1 cellular context compared by ENCODE assay signal in the genomic region with DNA sequence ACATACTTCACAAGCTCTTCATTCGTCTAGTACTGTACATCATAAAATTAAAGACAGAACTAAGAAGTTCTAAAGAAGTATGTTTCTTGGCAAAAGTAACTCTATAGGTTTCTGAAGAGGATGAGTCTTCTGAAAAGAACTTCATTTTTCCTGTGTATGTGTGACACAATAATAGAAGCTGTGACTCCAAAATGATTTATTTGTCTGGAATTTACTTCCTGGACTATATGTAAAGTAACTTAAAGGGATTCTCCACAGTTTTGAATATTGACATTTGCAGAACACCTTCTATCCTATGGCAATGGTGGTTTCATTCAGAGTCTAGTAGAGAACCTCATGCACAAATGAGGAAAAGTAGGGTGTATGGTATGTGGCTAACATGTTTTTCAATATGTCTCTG.
TF ChIP-seq lines count a peak whose summit lies in the region.

No MANE protein-coding gene starts in this region.

TF ChIP-seq in HepG2, 621 proteins besides CTCF, POLR2A, EP300 and RAD21:
- TF ChIP-seq, protein P1, sequence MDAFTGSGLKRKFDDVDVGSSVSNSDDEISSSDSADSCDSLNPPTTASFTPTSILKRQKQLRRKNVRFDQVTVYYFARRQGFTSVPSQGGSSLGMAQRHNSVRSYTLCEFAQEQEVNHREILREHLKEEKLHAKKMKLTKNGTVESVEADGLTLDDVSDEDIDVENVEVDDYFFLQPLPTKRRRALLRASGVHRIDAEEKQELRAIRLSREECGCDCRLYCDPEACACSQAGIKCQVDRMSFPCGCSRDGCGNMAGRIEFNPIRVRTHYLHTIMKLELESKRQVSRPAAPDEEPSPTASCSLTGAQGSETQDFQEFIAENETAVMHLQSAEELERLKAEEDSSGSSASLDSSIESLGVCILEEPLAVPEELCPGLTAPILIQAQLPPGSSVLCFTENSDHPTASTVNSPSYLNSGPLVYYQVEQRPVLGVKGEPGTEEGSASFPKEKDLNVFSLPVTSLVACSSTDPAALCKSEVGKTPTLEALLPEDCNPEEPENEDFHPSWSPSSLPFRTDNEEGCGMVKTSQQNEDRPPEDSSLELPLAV (CRISPR knock-in tag; conservative IDR thresholded peaks at IDR 0.05; ENCODE audit: low read depth): no peak
- TF ChIP-seq ZNF547 (CRISPR knock-in tag; IDR thresholded peaks at IDR 0.05) (no peak), ZNF550 (CRISPR knock-in tag; IDR thresholded peaks at IDR 0.05; ENCODE audit: borderline replicate concordance) (no peak), ZNF335 (CRISPR knock-in tag; IDR thresholded peaks at IDR 0.05) (no peak), FOXP1 (IDR thresholded peaks at IDR 0.05) (no peak), FOXP1 (CRISPR knock-in tag; IDR thresholded peaks at IDR 0.05) (no peak)
- TF ChIP-seq, protein P2, sequence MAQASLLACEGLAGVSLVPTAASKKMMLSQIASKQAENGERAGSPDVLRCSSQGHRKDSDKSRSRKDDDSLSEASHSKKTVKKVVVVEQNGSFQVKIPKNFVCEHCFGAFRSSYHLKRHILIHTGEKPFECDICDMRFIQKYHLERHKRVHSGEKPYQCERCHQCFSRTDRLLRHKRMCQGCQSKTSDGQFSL (CRISPR knock-in tag; IDR thresholded peaks at IDR 0.05): no peak
TF ChIP-seq in HepG2: peak in this region for 0.
